2 cellular contexts compared by ENCODE assay signal in the genomic region with DNA sequence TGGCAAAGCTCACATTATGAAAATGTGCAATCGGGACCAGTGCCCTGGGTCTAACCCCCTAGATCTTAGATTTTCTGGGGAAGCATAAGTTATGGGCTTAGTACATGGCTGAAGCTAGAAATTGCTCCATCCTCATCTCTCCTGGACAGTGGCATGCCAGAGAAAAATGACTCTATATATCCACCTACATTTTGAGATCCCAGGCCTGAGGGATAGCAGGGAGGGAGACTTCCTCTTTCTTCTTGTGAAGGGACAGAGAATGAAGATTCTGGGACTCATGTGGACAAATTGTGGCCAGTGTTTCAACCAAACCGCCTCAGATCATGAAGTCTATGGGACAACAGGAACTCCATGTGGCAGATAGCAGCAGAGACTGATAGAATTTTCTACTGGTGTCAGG.
TF ChIP-seq lines count a peak whose summit lies in the region.

No MANE protein-coding gene starts in this region.

TF ChIP-seq in K562, 482 proteins besides CTCF, POLR2A, EP300 and RAD21:
- TF ChIP-seq ETV6 (IDR thresholded peaks at IDR 0.05; ENCODE audit: borderline replicate concordance in 1 of 2, low read depth in 2 of 2, low read length in 1 of 2) (no peak), ETV6 (CRISPR knock-in tag; IDR thresholded peaks at IDR 0.05; ENCODE audit: borderline replicate concordance) (no peak), SPI1 (IDR thresholded peaks at IDR 0.05; ENCODE audit: borderline replicate concordance, low read depth, low read length) (peak; percentile 83)

TF ChIP-seq in liver, 16 proteins besides CTCF, POLR2A, EP300 and RAD21:
- TF ChIP-seq SP1 (IDR thresholded peaks at IDR 0.05) (no peak), RXRA (IDR thresholded peaks at IDR 0.05) (no peak), TAF1 (conservative IDR thresholded peaks at IDR 0.05) (no peak), JUND (IDR thresholded peaks at IDR 0.05) (no peak), HNF4G (IDR thresholded peaks at IDR 0.05) (no peak), NR2F2 (IDR thresholded peaks at IDR 0.05) (no peak), YY1 (IDR thresholded peaks at IDR 0.05) (no peak), GABPA (IDR thresholded peaks at IDR 0.05 in 1 of 2, conservative IDR thresholded peaks at IDR 0.05 in 1 of 2) (no peak)
